In genomic region chr3:100032262-100032661, GRCh38 we compare ENCODE assay signal across 1 cellular context.
A peak's percentile ranks its signal among the peaks of the same experiment; 100 is the strongest.
TF ChIP-seq lines count a peak whose summit lies in the region.

No MANE protein-coding gene starts in this region.

TF ChIP-seq in SK-N-SH, 30 proteins besides CTCF, POLR2A, EP300 and RAD21 (continued from another document):
- TF ChIP-seq, protein P1, sequence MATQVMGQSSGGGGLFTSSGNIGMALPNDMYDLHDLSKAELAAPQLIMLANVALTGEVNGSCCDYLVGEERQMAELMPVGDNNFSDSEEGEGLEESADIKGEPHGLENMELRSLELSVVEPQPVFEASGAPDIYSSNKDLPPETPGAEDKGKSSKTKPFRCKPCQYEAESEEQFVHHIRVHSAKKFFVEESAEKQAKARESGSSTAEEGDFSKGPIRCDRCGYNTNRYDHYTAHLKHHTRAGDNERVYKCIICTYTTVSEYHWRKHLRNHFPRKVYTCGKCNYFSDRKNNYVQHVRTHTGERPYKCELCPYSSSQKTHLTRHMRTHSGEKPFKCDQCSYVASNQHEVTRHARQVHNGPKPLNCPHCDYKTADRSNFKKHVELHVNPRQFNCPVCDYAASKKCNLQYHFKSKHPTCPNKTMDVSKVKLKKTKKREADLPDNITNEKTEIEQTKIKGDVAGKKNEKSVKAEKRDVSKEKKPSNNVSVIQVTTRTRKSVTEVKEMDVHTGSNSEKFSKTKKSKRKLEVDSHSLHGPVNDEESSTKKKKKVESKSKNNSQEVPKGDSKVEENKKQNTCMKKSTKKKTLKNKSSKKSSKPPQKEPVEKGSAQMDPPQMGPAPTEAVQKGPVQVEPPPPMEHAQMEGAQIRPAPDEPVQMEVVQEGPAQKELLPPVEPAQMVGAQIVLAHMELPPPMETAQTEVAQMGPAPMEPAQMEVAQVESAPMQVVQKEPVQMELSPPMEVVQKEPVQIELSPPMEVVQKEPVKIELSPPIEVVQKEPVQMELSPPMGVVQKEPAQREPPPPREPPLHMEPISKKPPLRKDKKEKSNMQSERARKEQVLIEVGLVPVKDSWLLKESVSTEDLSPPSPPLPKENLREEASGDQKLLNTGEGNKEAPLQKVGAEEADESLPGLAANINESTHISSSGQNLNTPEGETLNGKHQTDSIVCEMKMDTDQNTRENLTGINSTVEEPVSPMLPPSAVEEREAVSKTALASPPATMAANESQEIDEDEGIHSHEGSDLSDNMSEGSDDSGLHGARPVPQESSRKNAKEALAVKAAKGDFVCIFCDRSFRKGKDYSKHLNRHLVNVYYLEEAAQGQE (IDR thresholded peaks at IDR 0.05; ENCODE audit: low read depth, low read length): 0 out of 2 replicates have a peak, but pooled peaks have one; percentile 43
- TF ChIP-seq NRF1 (IDR thresholded peaks at IDR 0.05; ENCODE audit: low read depth, low read length) (no peak), MEF2A (IDR thresholded peaks at IDR 0.05; ENCODE audit: borderline replicate concordance, low read depth) (peak; percentile 61; the same call in 1 of the 2 replicates), FOSL2 (IDR thresholded peaks at IDR 0.05; ENCODE audit: borderline replicate concordance, low read depth) (peak; percentile 76), ZBTB33 (IDR thresholded peaks at IDR 0.05; ENCODE audit: borderline replicate concordance, low read depth) (peak; percentile 47; the same call in 1 of the 2 replicates), EZH2phosphoT487 (IDR thresholded peaks at IDR 0.05; ENCODE audit: borderline replicate concordance, low read depth) (no peak), RFX5 (IDR thresholded peaks at IDR 0.05; ENCODE audit: low read length) (no peak), TAF1 (IDR thresholded peaks at IDR 0.05; ENCODE audit: borderline replicate concordance, low read depth, low read length) (peak; percentile 37; the same call in 1 of the 2 replicates), TCF12 (IDR thresholded peaks at IDR 0.05) (peak; percentile 98), PBX3 (IDR thresholded peaks at IDR 0.05) (peak; percentile 98), POLR2AphosphoS5 (IDR thresholded peaks at IDR 0.05; ENCODE audit: low read depth, low read length) (peak; percentile 76), MXI1 (IDR thresholded peaks at IDR 0.05; ENCODE audit: low read depth, low read length) (no peak)
- TF ChIP-seq, protein P2, sequence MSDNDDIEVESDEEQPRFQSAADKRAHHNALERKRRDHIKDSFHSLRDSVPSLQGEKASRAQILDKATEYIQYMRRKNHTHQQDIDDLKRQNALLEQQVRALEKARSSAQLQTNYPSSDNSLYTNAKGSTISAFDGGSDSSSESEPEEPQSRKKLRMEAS (IDR thresholded peaks at IDR 0.05; ENCODE audit: low read depth): peak; percentile 76; the same call in 1 of the 2 replicates
- TF ChIP-seq, protein P3, sequence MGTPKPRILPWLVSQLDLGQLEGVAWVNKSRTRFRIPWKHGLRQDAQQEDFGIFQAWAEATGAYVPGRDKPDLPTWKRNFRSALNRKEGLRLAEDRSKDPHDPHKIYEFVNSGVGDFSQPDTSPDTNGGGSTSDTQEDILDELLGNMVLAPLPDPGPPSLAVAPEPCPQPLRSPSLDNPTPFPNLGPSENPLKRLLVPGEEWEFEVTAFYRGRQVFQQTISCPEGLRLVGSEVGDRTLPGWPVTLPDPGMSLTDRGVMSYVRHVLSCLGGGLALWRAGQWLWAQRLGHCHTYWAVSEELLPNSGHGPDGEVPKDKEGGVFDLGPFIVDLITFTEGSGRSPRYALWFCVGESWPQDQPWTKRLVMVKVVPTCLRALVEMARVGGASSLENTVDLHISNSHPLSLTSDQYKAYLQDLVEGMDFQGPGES (IDR thresholded peaks at IDR 0.05; ENCODE audit: low read depth, low read length): no peak
